ENCODE assay signal across 2 cellular contexts in genomic region chr10:103688451-103688850, GRCh38.
TF ChIP-seq lines count a peak whose summit lies in the region.

No MANE protein-coding gene starts in this region.

TF ChIP-seq in HCT116, 20 proteins besides CTCF, POLR2A, EP300 and RAD21:
- TF ChIP-seq ZFX (IDR thresholded peaks at IDR 0.05) (no peak), CBX3 (IDR thresholded peaks at IDR 0.05; ENCODE audit: low read depth) (no peak), SIN3A (IDR thresholded peaks at IDR 0.05; ENCODE audit: low read depth) (no peak), FOSL1 (IDR thresholded peaks at IDR 0.05; ENCODE audit: low read depth) (no peak), MAX (IDR thresholded peaks at IDR 0.05) (no peak), TCF7L2 (IDR thresholded peaks at IDR 0.05; ENCODE audit: borderline replicate concordance, extremely low read depth, insufficient read depth, insufficient read length) (no peak), EZH2phosphoT487 (IDR thresholded peaks at IDR 0.05; ENCODE audit: borderline replicate concordance) (no peak), ATF3 (IDR thresholded peaks at IDR 0.05) (no peak), SP1 (IDR thresholded peaks at IDR 0.05; ENCODE audit: low read depth) (no peak), CEBPB (IDR thresholded peaks at IDR 0.05; ENCODE audit: low read depth) (no peak), EZH2 (IDR thresholded peaks at IDR 0.05) (no peak), ELF1 (IDR thresholded peaks at IDR 0.05; ENCODE audit: borderline replicate concordance, low read depth) (no peak), POLR2AphosphoS5 (IDR thresholded peaks at IDR 0.05; ENCODE audit: low read depth, low read length) (no peak), YY1 (IDR thresholded peaks at IDR 0.05; ENCODE audit: extremely low read depth, insufficient replicate concordance, low read depth, low read length) (no peak), JUND (IDR thresholded peaks at IDR 0.05) (no peak)
- TF ChIP-seq, protein P1, sequence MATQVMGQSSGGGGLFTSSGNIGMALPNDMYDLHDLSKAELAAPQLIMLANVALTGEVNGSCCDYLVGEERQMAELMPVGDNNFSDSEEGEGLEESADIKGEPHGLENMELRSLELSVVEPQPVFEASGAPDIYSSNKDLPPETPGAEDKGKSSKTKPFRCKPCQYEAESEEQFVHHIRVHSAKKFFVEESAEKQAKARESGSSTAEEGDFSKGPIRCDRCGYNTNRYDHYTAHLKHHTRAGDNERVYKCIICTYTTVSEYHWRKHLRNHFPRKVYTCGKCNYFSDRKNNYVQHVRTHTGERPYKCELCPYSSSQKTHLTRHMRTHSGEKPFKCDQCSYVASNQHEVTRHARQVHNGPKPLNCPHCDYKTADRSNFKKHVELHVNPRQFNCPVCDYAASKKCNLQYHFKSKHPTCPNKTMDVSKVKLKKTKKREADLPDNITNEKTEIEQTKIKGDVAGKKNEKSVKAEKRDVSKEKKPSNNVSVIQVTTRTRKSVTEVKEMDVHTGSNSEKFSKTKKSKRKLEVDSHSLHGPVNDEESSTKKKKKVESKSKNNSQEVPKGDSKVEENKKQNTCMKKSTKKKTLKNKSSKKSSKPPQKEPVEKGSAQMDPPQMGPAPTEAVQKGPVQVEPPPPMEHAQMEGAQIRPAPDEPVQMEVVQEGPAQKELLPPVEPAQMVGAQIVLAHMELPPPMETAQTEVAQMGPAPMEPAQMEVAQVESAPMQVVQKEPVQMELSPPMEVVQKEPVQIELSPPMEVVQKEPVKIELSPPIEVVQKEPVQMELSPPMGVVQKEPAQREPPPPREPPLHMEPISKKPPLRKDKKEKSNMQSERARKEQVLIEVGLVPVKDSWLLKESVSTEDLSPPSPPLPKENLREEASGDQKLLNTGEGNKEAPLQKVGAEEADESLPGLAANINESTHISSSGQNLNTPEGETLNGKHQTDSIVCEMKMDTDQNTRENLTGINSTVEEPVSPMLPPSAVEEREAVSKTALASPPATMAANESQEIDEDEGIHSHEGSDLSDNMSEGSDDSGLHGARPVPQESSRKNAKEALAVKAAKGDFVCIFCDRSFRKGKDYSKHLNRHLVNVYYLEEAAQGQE (IDR thresholded peaks at IDR 0.05; ENCODE audit: low read depth), result no peak
- TF ChIP-seq, protein P2, sequence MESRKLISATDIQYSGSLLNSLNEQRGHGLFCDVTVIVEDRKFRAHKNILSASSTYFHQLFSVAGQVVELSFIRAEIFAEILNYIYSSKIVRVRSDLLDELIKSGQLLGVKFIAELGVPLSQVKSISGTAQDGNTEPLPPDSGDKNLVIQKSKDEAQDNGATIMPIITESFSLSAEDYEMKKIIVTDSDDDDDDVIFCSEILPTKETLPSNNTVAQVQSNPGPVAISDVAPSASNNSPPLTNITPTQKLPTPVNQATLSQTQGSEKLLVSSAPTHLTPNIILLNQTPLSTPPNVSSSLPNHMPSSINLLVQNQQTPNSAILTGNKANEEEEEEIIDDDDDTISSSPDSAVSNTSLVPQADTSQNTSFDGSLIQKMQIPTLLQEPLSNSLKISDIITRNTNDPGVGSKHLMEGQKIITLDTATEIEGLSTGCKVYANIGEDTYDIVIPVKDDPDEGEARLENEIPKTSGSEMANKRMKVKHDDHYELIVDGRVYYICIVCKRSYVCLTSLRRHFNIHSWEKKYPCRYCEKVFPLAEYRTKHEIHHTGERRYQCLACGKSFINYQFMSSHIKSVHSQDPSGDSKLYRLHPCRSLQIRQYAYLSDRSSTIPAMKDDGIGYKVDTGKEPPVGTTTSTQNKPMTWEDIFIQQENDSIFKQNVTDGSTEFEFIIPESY (IDR thresholded peaks at IDR 0.05; ENCODE audit: extremely low read depth, insufficient replicate concordance, low read length), result no peak

TF ChIP-seq in GM12878, 131 proteins besides CTCF, POLR2A, EP300 and RAD21:
- no peak for TF ChIP-seq ATF2 (IDR thresholded peaks at IDR 0.05; ENCODE audit: low read length)
- TF ChIP-seq RBBP5 (conservative IDR thresholded peaks at IDR 0.05), result no peak
- no peak for TF ChIP-seq MYC (IDR thresholded peaks at IDR 0.05; ENCODE audit: insufficient read depth, insufficient read length, insufficient replicate concordance, low read length, severe bottlenecking)
- no peak for TF ChIP-seq ASH2L (IDR thresholded peaks at IDR 0.05; ENCODE audit: borderline replicate concordance, low read depth)
- no peak for TF ChIP-seq GATAD2B (conservative IDR thresholded peaks at IDR 0.05; ENCODE audit: low read depth)
- no peak for TF ChIP-seq KDM1A (IDR thresholded peaks at IDR 0.05; ENCODE audit: borderline replicate concordance)
- TF ChIP-seq IKZF1 (conservative IDR thresholded peaks at IDR 0.05), result no peak
- no peak for TF ChIP-seq ZNF622 (IDR thresholded peaks at IDR 0.05)
- no peak for TF ChIP-seq SIX5 (IDR thresholded peaks at IDR 0.05; ENCODE audit: low read depth, low read length, severe bottlenecking)
- TF ChIP-seq CREB1 (IDR thresholded peaks at IDR 0.05; ENCODE audit: low read depth), result no peak
- TF ChIP-seq TARDBP (IDR thresholded peaks at IDR 0.05; ENCODE audit: borderline replicate concordance), result no peak
